In the genomic region with DNA sequence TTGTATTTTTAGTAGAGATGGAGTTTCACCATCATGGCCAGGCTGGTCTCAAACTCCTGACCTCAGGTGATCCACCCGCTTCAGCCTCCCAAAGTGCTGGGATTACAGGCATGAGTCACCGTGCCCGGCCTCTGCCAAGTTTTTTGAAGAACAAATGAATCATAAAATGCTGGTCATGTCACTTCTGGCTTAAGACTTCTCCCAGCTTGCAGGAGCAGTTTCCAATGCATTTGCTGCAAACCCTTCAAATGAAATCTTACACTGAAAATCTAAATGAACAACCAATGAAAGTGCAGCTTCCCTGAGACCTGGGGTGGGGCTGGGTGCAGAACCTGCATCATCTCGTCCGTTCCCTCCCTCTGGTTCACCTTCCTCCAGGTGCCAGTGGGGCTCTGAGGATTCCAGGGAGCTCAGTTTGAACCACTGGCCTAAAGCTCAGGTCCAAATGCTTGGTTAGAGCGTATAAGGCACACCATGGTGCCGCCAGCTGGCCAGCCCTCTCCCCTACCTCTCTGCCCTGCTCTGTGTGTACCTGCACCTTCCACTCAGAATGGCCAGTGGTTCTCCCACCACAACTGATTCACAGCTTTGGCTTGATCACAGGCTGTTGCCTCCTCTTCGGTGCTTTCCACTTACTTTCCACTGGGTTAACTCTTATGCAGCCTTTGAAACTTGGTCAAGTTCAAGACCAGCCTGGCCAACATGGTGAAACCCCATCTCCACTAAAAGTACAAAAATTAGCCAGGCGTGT, we compare ENCODE assay signal across 13 cellular contexts. TPM values are rescaled to one million over a fixed set of nuclear protein-coding genes. Genes with fewer than 3 reads are reported as not detected.
DNase-seq lines count a peak whose midpoint lies in the region; FAIRE-seq and TF ChIP-seq lines count a peak whose summit lies in the region.
"Had no signal": no experiment of that assay in that cellular context is flagged by ENCODE, and none has a peak within 500 bp of the region (broad histone marks: within the 10 kb centered on the region; RNA-seq: fewer than 3 reads in every experiment).

No MANE protein-coding gene starts in this region.

- peaks cover 44% of the 10 kb centered on the region for H3K27me3 Mint-ChIP-seq in astrocyte (ENCODE audit: low read depth, unreplicated experiment)

- TF ChIP-seq CTCF in astrocyte (IDR thresholded peaks at IDR 0.05; ENCODE audit: insufficient read depth, low read depth, low read length), result no peak

- H4K20me1 ChIP-seq in astrocyte (ENCODE audit: insufficient read depth, low read length), result no peaks in the 10 kb centered on the region

- H3K4me3 Mint-ChIP-seq in astrocyte (ENCODE audit: unreplicated experiment), result no peak overlapping the region
- H3K4me3 Mint-ChIP-seq: activated CD4-positive, alpha-beta T cell treated with anti-CD3 and anti-CD28 coated beads for 36 hours had no signal

- H3K4me1 ChIP-seq in astrocyte (ENCODE audit: insufficient read depth, low read length), result peaks cover 4% of the 10 kb centered on the region

- H3K36me3 ChIP-seq in astrocyte (ENCODE audit: insufficient read depth, low read length), result no peaks in the 10 kb centered on the region

- H2AFZ ChIP-seq in astrocyte (ENCODE audit: low read depth, low read length), result no peak overlapping the region

- peaks cover 29% of the 10 kb centered on the region for H3K27me3 ChIP-seq in astrocyte (ENCODE audit: insufficient read depth, low read length)

- in situ Hi-C loops in Caki2 (cut with HindIII; ENCODE audit: low pct_unique_long_range_greater_than_20kb, low sequenced_read_pairs), result no loop called here

- H3K4me1 Mint-ChIP-seq in astrocyte (ENCODE audit: low read depth, unreplicated experiment), result peaks cover 2% of the 10 kb centered on the region

- no peaks in the 10 kb centered on the region for H3K36me3 Mint-ChIP-seq in astrocyte (ENCODE audit: low read depth, unreplicated experiment)
- H3K36me3 Mint-ChIP-seq: activated naive CD4-positive, alpha-beta T cell treated with anti-CD3 and anti-CD28 coated beads, Interleukin-2, amount 50 U/mL, for 72 hours; CD4-positive, CD25-positive, alpha-beta regulatory T cell had no signal

- DNase-seq in Caki2 (ENCODE audit: low read depth), result peak; percentile 28
- DNase-seq in LHCN-M2 (ENCODE audit: low read depth), result peak; percentile 84
- peak; percentile 54 for DNase-seq in astrocyte (ENCODE audit: low read depth)
- peak; percentile 82 for DNase-seq in iris pigment epithelial cell (ENCODE audit: low read depth)
- no peak for DNase-seq in activated CD4-positive, alpha-beta T cell treated with anti-CD3 and anti-CD28 coated beads, Interleukin-2, amount 50 U/mL, for 48 hours
- DNase-seq in pons (ENCODE audit: low spot score), result no peak
- DNase-seq in NCI-H1048 (lab: John Stamatoyannopoulos, UW), result no peak
- DNase-seq in NCI-H345 (lab: John Stamatoyannopoulos, UW), result no peak
- DNase-seq: activated CD4-positive, alpha-beta T cell treated with anti-CD3 and anti-CD28 coated beads for 36 hours; CD4-positive, CD25-positive, alpha-beta regulatory T cell; NCI-H1436 had no signal

- no peaks in the 10 kb centered on the region for H3K9me3 Mint-ChIP-seq in astrocyte (ENCODE audit: unreplicated experiment)
- H3K9me3 Mint-ChIP-seq: activated naive CD4-positive, alpha-beta T cell treated with anti-CD3 and anti-CD28 coated beads, Interleukin-2, amount 50 U/mL, for 72 hours had no signal

- H3K4me2 ChIP-seq in astrocyte (ENCODE audit: low read length), result no peak overlapping the region

- H3K4me3 ChIP-seq in astrocyte (ENCODE audit: insufficient read depth, low read depth, low read length), result no peak overlapping the region

- no peaks in the 10 kb centered on the region for H3K9me3 ChIP-seq in astrocyte (ENCODE audit: insufficient read depth, low read depth, low read length)

- no peak overlapping the region for H3K27ac Mint-ChIP-seq in astrocyte (ENCODE audit: unreplicated experiment)
- H3K27ac Mint-ChIP-seq: activated CD4-positive, alpha-beta T cell treated with anti-CD3 and anti-CD28 coated beads for 36 hours; activated naive CD4-positive, alpha-beta T cell treated with anti-CD3 and anti-CD28 coated beads, Interleukin-2, amount 50 U/mL, for 72 hours had no signal

- no peak overlapping the region for H3K27ac ChIP-seq in astrocyte (ENCODE audit: low read depth, low read length)

- no peaks in the 10 kb centered on the region for H3K79me2 ChIP-seq in astrocyte (ENCODE audit: insufficient read depth, low read length)

- FAIRE-seq in astrocyte (lab: Jason Lieb, UNC), result no peak
- FAIRE-seq: frontal cortex had no signal

- no peak overlapping the region for H3K9ac ChIP-seq in astrocyte (ENCODE audit: low read length)

RNA-seq across cellular contexts. Expression of a gene that starts 39.7 kb away (rescaled TPM):
- 23.8 and 28.4 TPM in 2 replicates for total RNA-seq in Caki2 (2014; rRNA removed; shearing (Covaris generic); ENCODE audit: low replicate concordance)
- total RNA-seq in LHCN-M2 (2014; rRNA removed) (49.1 and 51.9 TPM in 2 replicates), astrocyte (57.6 and 64.6 TPM in 2 replicates)
- 28.0 TPM for polyA plus RNA-seq in LHCN-M2 (2012)

Comparison
In these comparisons a context has a peak if more than half of its experiments do, and no peak if none do; other contexts are left out.
1. DNase-seq: peak in Caki2 (single experiment), LHCN-M2 (single experiment), astrocyte (single experiment) and iris pigment epithelial cell (single experiment); none in activated CD4-positive, alpha-beta T cell treated with anti-CD3 and anti-CD28 coated beads, Interleukin-2, amount 50 U/mL, for 48 hours (0 of 2), pons (single experiment), NCI-H1048 (single experiment) and NCI-H345 (single experiment).